ENCODE assay signal across 9 cellular contexts in the genomic region with DNA sequence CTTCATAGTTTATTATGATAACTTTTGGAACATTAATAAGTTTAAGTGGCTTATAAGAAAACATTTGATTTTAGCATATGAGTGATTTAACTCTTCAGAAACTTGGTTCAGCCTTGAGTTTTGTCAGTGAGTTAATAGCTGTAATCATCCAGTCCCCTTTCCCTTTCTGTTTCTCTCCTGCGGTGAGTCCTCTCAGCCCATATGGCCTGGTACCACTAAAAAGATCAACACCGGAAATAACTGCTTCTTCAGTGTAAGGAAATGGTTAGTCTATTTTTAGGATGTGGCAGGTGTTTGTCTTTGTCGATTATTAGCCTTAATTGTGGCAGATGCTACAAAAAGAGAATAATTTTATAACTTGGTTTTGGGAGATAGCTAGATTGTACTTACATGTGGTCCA.
A peak's percentile ranks its signal among the peaks of the same experiment; 100 is the strongest.
DNase-seq lines count a peak whose midpoint lies in the region; ATAC-seq and TF ChIP-seq lines count a peak whose summit lies in the region.
"Had no signal": no experiment of that assay in that cellular context is flagged by ENCODE, and none has a peak within 500 bp of the region (broad histone marks: within the 10 kb centered on the region; RNA-seq: fewer than 3 reads in every experiment).

No MANE protein-coding gene starts in this region.

- peaks cover 44% of the 10 kb centered on the region for H3K36me3 Mint-ChIP-seq in activated naive CD4-positive, alpha-beta T cell treated with anti-CD3 and anti-CD28 coated beads, Interleukin-2, amount 10 ng/mL, durations not matched to agents 7 days and 5 days
- H3K36me3 Mint-ChIP-seq in Caco-2 (ENCODE audit: insufficient read depth, unreplicated experiment), result no peaks in the 10 kb centered on the region

- BruUV-seq in Caco-2 (replicated peaks; lab: Mats Ljungman, UMichigan), result no TSS peak

- peak; percentile 94 for DNase-seq in GM12865 (ENCODE audit: low read depth)
- peak; percentile 70 for DNase-seq in activated naive CD4-positive, alpha-beta T cell treated with anti-CD3 and anti-CD28 coated beads, Interleukin-2, amount 10 ng/mL, durations not matched to agents 7 days and 5 days
- DNase-seq in activated effector memory CD4-positive, alpha-beta T cell treated with anti-CD3 and anti-CD28 coated beads, Interleukin-2, amount 50 U/mL, for 16 hours, result no peak
- DNase-seq in NOMO-1 treated with dmso at 0.1 percent for 144 hours (lab: John Stamatoyannopoulos, UW; ENCODE audit: unreplicated experiment), result no peak
- no peak for DNase-seq in Caco-2
- DNase-seq in GOT3 (lab: John Stamatoyannopoulos, UW), result no peak

- no peaks in the 10 kb centered on the region for H3K27me3 Mint-ChIP-seq in activated naive CD4-positive, alpha-beta T cell treated with anti-CD3 and anti-CD28 coated beads, Interleukin-2, amount 10 ng/mL, durations not matched to agents 7 days and 5 days
- H3K27me3 Mint-ChIP-seq in Caco-2 (ENCODE audit: insufficient read depth, unreplicated experiment), result no peaks in the 10 kb centered on the region

- H3K4me3 ChIP-seq in GM12865 (ENCODE audit: low read depth, low read length) (peak overlapping the region; percentile 26), Caco-2 (ENCODE audit: low read depth, low read length) (no peak overlapping the region)
- H3K4me3 ChIP-seq: cardiac muscle cell had no signal

- POLR2A ChIA-PET in Caco-2 (lab: Charles Lee), result no interaction called here

- intact Hi-C loops in Caco-2 (cut with micrococcal nuclease; ENCODE audit: unreplicated experiment), result no loop called here

- H3K27ac Mint-ChIP-seq in activated naive CD4-positive, alpha-beta T cell treated with anti-CD3 and anti-CD28 coated beads, Interleukin-2, amount 10 ng/mL, durations not matched to agents 7 days and 5 days, result peak overlapping the region; percentile 94
- H3K27ac Mint-ChIP-seq in Caco-2 (ENCODE audit: unreplicated experiment), result no peak overlapping the region

- peak; percentile 79 for ATAC-seq in GM21367 (IDR thresholded peaks at IDR 0.05; ENCODE audit: unreplicated experiment)
- ATAC-seq in HG03565 (IDR thresholded peaks at IDR 0.05; ENCODE audit: unreplicated experiment), result peak; percentile 68

- TF ChIP-seq CTCF in GM12865 (IDR thresholded peaks at IDR 0.05; ENCODE audit: insufficient read depth, low read depth, low read length, missing control alignments) (no peak), Caco-2 (IDR thresholded peaks at IDR 0.05; ENCODE audit: insufficient read depth in 1 of 2, low read depth in 1 of 2, low read length in 1 of 2, severe bottlenecking in 1 of 2, unreplicated experiment in 1 of 2) (no peak)

- CTCF ChIA-PET in activated naive CD4-positive, alpha-beta T cell treated with anti-CD3 and anti-CD28 coated beads, Interleukin-2, amount 10 ng/mL, durations not matched to agents 7 days and 5 days (lab: Charles Lee), result interaction anchor here (1.2 to 2.4 kb wide), 4 partner anchors 8 to 182 kb away, joined by 3 to 8 read pairs (median 4); partner anchors contain the start of gene ZCCHC7
- CTCF ChIA-PET in Caco-2 (lab: Charles Lee), result no interaction called here

- H3K4me1 Mint-ChIP-seq in activated naive CD4-positive, alpha-beta T cell treated with anti-CD3 and anti-CD28 coated beads, Interleukin-2, amount 10 ng/mL, durations not matched to agents 7 days and 5 days, result peaks cover 63% of the 10 kb centered on the region
- H3K4me1 Mint-ChIP-seq in Caco-2 (ENCODE audit: low read depth, unreplicated experiment), result no peaks in the 10 kb centered on the region

- no peaks in the 10 kb centered on the region for H3K27me3 ChIP-seq in Caco-2 (replicated peaks; ENCODE audit: control insufficient read depth, insufficient read depth, low read length)
- H3K27me3 ChIP-seq: cardiac muscle cell had no signal

- no peaks in the 10 kb centered on the region for H3K9me3 Mint-ChIP-seq in activated naive CD4-positive, alpha-beta T cell treated with anti-CD3 and anti-CD28 coated beads, Interleukin-2, amount 10 ng/mL, durations not matched to agents 7 days and 5 days
- no peaks in the 10 kb centered on the region for H3K9me3 Mint-ChIP-seq in Caco-2 (ENCODE audit: unreplicated experiment)

- H3K36me3 ChIP-seq in Caco-2 (ENCODE audit: control insufficient read depth, insufficient read depth, low read length), result no peaks in the 10 kb centered on the region
- H3K36me3 ChIP-seq: cardiac muscle cell had no signal

- no peaks in the 10 kb centered on the region for H3K4me1 ChIP-seq in Caco-2

- H3K4me3 Mint-ChIP-seq in activated naive CD4-positive, alpha-beta T cell treated with anti-CD3 and anti-CD28 coated beads, Interleukin-2, amount 10 ng/mL, durations not matched to agents 7 days and 5 days, result peak overlapping the region; percentile 41
- H3K4me3 Mint-ChIP-seq in Caco-2 (ENCODE audit: unreplicated experiment), result no peak overlapping the region

- H3K9me3 ChIP-seq in Caco-2, result no peaks in the 10 kb centered on the region

Comparison
In these comparisons a context has a peak if more than half of its experiments do, and no peak if none do; other contexts are left out.
1. DNase-seq: peak in GM12865 (single experiment) and activated naive CD4-positive, alpha-beta T cell treated with anti-CD3 and anti-CD28 coated beads, Interleukin-2, amount 10 ng/mL, durations not matched to agents 7 days and 5 days (single experiment); none in activated effector memory CD4-positive, alpha-beta T cell treated with anti-CD3 and anti-CD28 coated beads, Interleukin-2, amount 50 U/mL, for 16 hours (single experiment), NOMO-1 treated with dmso at 0.1 percent for 144 hours (single experiment), Caco-2 (0 of 2) and GOT3 (single experiment).